ENCODE assay signal across 9 cellular contexts in genomic region chr16:87380875-87381274, GRCh38. TPM values are rescaled to one million over a fixed set of nuclear protein-coding genes. Genes with fewer than 3 reads are reported as not detected.
DNase-seq lines count a peak whose midpoint lies in the region; ATAC-seq and TF ChIP-seq lines count a peak whose summit lies in the region.
"Had no signal": no experiment of that assay in that cellular context is flagged by ENCODE, and none has a peak within 500 bp of the region (broad histone marks: within the 10 kb centered on the region; RNA-seq: fewer than 3 reads in every experiment).

No MANE protein-coding gene starts in this region.

- no peaks in the 10 kb centered on the region for H3K9me3 Mint-ChIP-seq in activated CD4-positive, alpha-beta T cell treated with anti-CD3 and anti-CD28 coated beads, Interleukin-2, amount 10 ng/mL, durations not matched to agents 7 days and 5 days
- H3K9me3 Mint-ChIP-seq in activated naive CD8-positive, alpha-beta T cell treated with anti-CD3 and anti-CD28 coated beads for 36 hours, result peaks cover 2% of the 10 kb centered on the region

- peaks cover 9 to 31% of the 10 kb centered on the region in 2 donors for H3K4me1 ChIP-seq in thyroid gland

- H3K27me3 ChIP-seq in thyroid gland, result no peaks in the 10 kb centered on the region

- H3K4me3 ChIP-seq in thyroid gland (replicated peaks in 1 of 3), result peak overlapping the region in 1 of 3 donors; percentile 88

- POLR2A ChIA-PET in activated CD4-positive, alpha-beta T cell treated with anti-CD3 and anti-CD28 coated beads, Interleukin-2, amount 10 ng/mL, durations not matched to agents 7 days and 5 days (lab: Charles Lee), result no interaction called here

- WGBS in thyroid gland, 2 donors, result 72 to 74% methylated on average over 4 of the region's 4 CpGs

- ATAC-seq in GM21423 (IDR thresholded peaks at IDR 0.05; ENCODE audit: unreplicated experiment) (no peak), HG02870 (IDR thresholded peaks at IDR 0.05; ENCODE audit: unreplicated experiment) (no peak)

- no peak for DNase-seq in activated CD4-positive, alpha-beta T cell treated with anti-CD3 and anti-CD28 coated beads, Interleukin-2, amount 10 ng/mL, durations not matched to agents 7 days and 5 days
- no peak for DNase-seq in activated CD4-positive, alpha-beta T cell treated with anti-CD3 and anti-CD28 coated beads, Interleukin-2, amount 50 U/mL, for 48 hours
- no peak for DNase-seq in activated naive CD8-positive, alpha-beta T cell treated with anti-CD3 and anti-CD28 coated beads for 36 hours
- DNase-seq in left kidney (ENCODE audit: low read depth, low spot score) (peak; percentile 49), thyroid gland (no peak), SW480 (ENCODE audit: low spot score) (no peak)
- DNase-seq: NCI-H1436 treated with DMSO at 0.1 percent for 48 hours had no signal

- peaks cover 15% of the 10 kb centered on the region for H3K36me3 Mint-ChIP-seq in activated CD4-positive, alpha-beta T cell treated with anti-CD3 and anti-CD28 coated beads, Interleukin-2, amount 10 ng/mL, durations not matched to agents 7 days and 5 days (ENCODE audit: low read depth)
- H3K36me3 Mint-ChIP-seq in activated naive CD8-positive, alpha-beta T cell treated with anti-CD3 and anti-CD28 coated beads for 36 hours, result peaks cover 25% of the 10 kb centered on the region

- no peak for TF ChIP-seq CTCF in thyroid gland (IDR thresholded peaks at IDR 0.05)

- H3K27ac Mint-ChIP-seq in activated CD4-positive, alpha-beta T cell treated with anti-CD3 and anti-CD28 coated beads, Interleukin-2, amount 10 ng/mL, durations not matched to agents 7 days and 5 days, result peak overlapping the region; percentile 79
- H3K27ac Mint-ChIP-seq in activated naive CD8-positive, alpha-beta T cell treated with anti-CD3 and anti-CD28 coated beads for 36 hours, result peak overlapping the region; percentile 93

- intact Hi-C loops in thyroid gland (cut with DNase I), result loop anchor here (5.0 kb wide), 1 partner anchor 64 kb away; the partner anchor contains the start of gene C16orf95

- TF ChIP-seq POLR2A in thyroid gland (IDR thresholded peaks at IDR 0.05), result no peak

- CTCF ChIA-PET in activated CD4-positive, alpha-beta T cell treated with anti-CD3 and anti-CD28 coated beads, Interleukin-2, amount 10 ng/mL, durations not matched to agents 7 days and 5 days (lab: Charles Lee), result interaction anchor here (0.6 kb wide), 1 partner anchor 24 kb away, joined by 3 read pairs; no protein-coding TSS in a partner anchor

- H3K4me3 Mint-ChIP-seq in activated CD4-positive, alpha-beta T cell treated with anti-CD3 and anti-CD28 coated beads, Interleukin-2, amount 10 ng/mL, durations not matched to agents 7 days and 5 days, result peak overlapping the region; percentile 77
- H3K4me3 Mint-ChIP-seq in activated naive CD8-positive, alpha-beta T cell treated with anti-CD3 and anti-CD28 coated beads for 36 hours, result peak overlapping the region; percentile 92

- H3K36me3 ChIP-seq in thyroid gland, result no peaks in the 10 kb centered on the region

- peaks cover 47% of the 10 kb centered on the region for H3K4me1 Mint-ChIP-seq in activated CD4-positive, alpha-beta T cell treated with anti-CD3 and anti-CD28 coated beads, Interleukin-2, amount 10 ng/mL, durations not matched to agents 7 days and 5 days
- H3K4me1 Mint-ChIP-seq in activated naive CD8-positive, alpha-beta T cell treated with anti-CD3 and anti-CD28 coated beads for 36 hours, result peaks cover 50% of the 10 kb centered on the region

- H3K27me3 Mint-ChIP-seq in activated CD4-positive, alpha-beta T cell treated with anti-CD3 and anti-CD28 coated beads, Interleukin-2, amount 10 ng/mL, durations not matched to agents 7 days and 5 days, result peaks cover 2% of the 10 kb centered on the region
- peaks cover 4% of the 10 kb centered on the region for H3K27me3 Mint-ChIP-seq in activated naive CD8-positive, alpha-beta T cell treated with anti-CD3 and anti-CD28 coated beads for 36 hours

- no peaks in the 10 kb centered on the region for H3K9me3 ChIP-seq in thyroid gland

- H3K27ac ChIP-seq in thyroid gland, result peak overlapping the region; percentile 42 to 61 (median 54)

RNA-seq across cellular contexts. Expression of gene FBXO31, which starts 2.7 kb away (rescaled TPM):
- 10 to 100 TPM; 27.4 to 30.6 TPM for total RNA-seq in activated CD4-positive, alpha-beta T cell treated with anti-CD3 and anti-CD28 coated beads, Interleukin-2, amount 10 ng/mL, durations not matched to agents 7 days and 5 days
- 10 to 100 TPM; 35.6 to 38.3 TPM for total RNA-seq in activated naive CD8-positive, alpha-beta T cell treated with anti-CD3 and anti-CD28 coated beads for 36 hours
- 10 to 100 TPM; 23.8 to 62.5 (median 54.9) TPM for total RNA-seq in thyroid gland

RNA-seq across cellular contexts. Expression of gene MAP1LC3B, which starts 11.3 kb away (rescaled TPM):
- 10 to 100 TPM; 50.5 to 55.4 TPM for total RNA-seq in activated CD4-positive, alpha-beta T cell treated with anti-CD3 and anti-CD28 coated beads, Interleukin-2, amount 10 ng/mL, durations not matched to agents 7 days and 5 days
- total RNA-seq in activated naive CD8-positive, alpha-beta T cell treated with anti-CD3 and anti-CD28 coated beads for 36 hours, result 10 to 100 TPM; 55.6 to 57.0 TPM
- total RNA-seq in thyroid gland, result 10 to 100 TPM; 51.8 to 84.3 (median 67.3) TPM
